Comparison of ENCODE assay signal across 1 cellular context in genomic region chr7:125412890-125413665, GRCh38.
TF ChIP-seq lines count a peak whose summit lies in the region.

No MANE protein-coding gene starts in this region.

TF ChIP-seq in GM12878, 131 proteins besides CTCF, POLR2A, EP300 and RAD21 (continued from another document):
- TF ChIP-seq, protein P1, sequence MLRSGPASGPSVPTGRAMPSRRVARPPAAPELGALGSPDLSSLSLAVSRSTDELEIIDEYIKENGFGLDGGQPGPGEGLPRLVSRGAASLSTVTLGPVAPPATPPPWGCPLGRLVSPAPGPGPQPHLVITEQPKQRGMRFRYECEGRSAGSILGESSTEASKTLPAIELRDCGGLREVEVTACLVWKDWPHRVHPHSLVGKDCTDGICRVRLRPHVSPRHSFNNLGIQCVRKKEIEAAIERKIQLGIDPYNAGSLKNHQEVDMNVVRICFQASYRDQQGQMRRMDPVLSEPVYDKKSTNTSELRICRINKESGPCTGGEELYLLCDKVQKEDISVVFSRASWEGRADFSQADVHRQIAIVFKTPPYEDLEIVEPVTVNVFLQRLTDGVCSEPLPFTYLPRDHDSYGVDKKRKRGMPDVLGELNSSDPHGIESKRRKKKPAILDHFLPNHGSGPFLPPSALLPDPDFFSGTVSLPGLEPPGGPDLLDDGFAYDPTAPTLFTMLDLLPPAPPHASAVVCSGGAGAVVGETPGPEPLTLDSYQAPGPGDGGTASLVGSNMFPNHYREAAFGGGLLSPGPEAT (IDR thresholded peaks at IDR 0.05; ENCODE audit: low read depth): peak; percentile 33; the same call in 1 of the 2 replicates
- TF ChIP-seq, protein P2, sequence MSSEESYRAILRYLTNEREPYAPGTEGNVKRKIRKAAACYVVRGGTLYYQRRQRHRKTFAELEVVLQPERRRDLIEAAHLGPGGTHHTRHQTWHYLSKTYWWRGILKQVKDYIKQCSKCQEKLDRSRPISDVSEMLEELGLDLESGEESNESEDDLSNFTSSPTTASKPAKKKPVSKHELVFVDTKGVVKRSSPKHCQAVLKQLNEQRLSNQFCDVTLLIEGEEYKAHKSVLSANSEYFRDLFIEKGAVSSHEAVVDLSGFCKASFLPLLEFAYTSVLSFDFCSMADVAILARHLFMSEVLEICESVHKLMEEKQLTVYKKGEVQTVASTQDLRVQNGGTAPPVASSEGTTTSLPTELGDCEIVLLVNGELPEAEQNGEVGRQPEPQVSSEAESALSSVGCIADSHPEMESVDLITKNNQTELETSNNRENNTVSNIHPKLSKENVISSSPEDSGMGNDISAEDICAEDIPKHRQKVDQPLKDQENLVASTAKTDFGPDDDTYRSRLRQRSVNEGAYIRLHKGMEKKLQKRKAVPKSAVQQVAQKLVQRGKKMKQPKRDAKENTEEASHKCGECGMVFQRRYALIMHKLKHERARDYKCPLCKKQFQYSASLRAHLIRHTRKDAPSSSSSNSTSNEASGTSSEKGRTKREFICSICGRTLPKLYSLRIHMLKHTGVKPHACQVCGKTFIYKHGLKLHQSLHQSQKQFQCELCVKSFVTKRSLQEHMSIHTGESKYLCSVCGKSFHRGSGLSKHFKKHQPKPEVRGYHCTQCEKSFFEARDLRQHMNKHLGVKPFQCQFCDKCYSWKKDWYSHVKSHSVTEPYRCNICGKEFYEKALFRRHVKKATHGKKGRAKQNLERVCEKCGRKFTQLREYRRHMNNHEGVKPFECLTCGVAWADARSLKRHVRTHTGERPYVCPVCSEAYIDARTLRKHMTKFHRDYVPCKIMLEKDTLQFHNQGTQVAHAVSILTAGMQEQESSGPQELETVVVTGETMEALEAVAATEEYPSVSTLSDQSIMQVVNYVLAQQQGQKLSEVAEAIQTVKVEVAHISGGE (CRISPR knock-in tag; IDR thresholded peaks at IDR 0.05): no peak
- TF ChIP-seq, protein P3, sequence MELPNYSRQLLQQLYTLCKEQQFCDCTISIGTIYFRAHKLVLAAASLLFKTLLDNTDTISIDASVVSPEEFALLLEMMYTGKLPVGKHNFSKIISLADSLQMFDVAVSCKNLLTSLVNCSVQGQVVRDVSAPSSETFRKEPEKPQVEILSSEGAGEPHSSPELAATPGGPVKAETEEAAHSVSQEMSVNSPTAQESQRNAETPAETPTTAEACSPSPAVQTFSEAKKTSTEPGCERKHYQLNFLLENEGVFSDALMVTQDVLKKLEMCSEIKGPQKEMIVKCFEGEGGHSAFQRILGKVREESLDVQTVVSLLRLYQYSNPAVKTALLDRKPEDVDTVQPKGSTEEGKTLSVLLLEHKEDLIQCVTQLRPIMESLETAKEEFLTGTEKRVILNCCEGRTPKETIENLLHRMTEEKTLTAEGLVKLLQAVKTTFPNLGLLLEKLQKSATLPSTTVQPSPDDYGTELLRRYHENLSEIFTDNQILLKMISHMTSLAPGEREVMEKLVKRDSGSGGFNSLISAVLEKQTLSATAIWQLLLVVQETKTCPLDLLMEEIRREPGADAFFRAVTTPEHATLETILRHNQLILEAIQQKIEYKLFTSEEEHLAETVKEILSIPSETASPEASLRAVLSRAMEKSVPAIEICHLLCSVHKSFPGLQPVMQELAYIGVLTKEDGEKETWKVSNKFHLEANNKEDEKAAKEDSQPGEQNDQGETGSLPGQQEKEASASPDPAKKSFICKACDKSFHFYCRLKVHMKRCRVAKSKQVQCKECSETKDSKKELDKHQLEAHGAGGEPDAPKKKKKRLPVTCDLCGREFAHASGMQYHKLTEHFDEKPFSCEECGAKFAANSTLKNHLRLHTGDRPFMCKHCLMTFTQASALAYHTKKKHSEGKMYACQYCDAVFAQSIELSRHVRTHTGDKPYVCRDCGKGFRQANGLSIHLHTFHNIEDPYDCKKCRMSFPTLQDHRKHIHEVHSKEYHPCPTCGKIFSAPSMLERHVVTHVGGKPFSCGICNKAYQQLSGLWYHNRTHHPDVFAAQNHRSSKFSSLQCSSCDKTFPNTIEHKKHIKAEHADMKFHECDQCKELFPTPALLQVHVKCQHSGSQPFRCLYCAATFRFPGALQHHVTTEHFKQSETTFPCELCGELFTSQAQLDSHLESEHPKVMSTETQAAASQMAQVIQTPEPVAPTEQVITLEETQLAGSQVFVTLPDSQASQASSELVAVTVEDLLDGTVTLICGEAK (IDR thresholded peaks at IDR 0.05; ENCODE audit: borderline replicate concordance): no peak
- 0 out of 2 replicates have a peak, but pooled peaks have one; percentile 15 for TF ChIP-seq MTA2 (IDR thresholded peaks at IDR 0.05; ENCODE audit: low read depth)
- peak; percentile 69; the same call in 1 of the 2 replicates for TF ChIP-seq ZNF384 (IDR thresholded peaks at IDR 0.05; ENCODE audit: borderline replicate concordance, low read depth, low read length)
- peak; percentile 41 for TF ChIP-seq MEF2B (IDR thresholded peaks at IDR 0.05; ENCODE audit: partially characterized antibody, poor library complexity, severe bottlenecking)
- no peak for TF ChIP-seq CHD1 (IDR thresholded peaks at IDR 0.05; ENCODE audit: low read depth, low read length)
- TF ChIP-seq NR2C1 (IDR thresholded peaks at IDR 0.05): no peak
- TF ChIP-seq ZZZ3 (IDR thresholded peaks at IDR 0.05; ENCODE audit: control insufficient read depth, insufficient read length, low read depth): no peak
TF ChIP-seq in GM12878: peak in this region for 6.
